Comparison of ENCODE assay signal across 8 cellular contexts in the genomic region with DNA sequence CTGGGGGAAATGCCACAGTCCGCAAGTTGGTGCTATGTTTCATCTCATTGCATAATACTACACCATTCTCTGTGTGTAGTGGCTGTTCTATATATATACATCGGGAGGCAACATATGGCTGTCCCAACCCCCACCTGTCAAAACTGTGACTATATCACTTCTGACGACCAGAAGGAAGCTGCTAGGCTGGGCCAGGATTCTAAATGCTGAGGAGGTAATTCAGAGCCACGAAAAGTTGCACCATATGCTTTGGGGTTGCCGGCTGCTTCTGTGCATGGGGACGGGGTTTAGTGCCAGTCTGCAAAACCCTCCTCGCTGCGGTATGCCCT. TPM values are rescaled to one million over a fixed set of nuclear protein-coding genes. Genes with fewer than 3 reads are reported as not detected.
DNase-seq lines count a peak whose midpoint lies in the region; ATAC-seq and TF ChIP-seq lines count a peak whose summit lies in the region.
"Had no signal": no experiment of that assay in that cellular context is flagged by ENCODE, and none has a peak within 500 bp of the region (broad histone marks: within the 10 kb centered on the region; RNA-seq: fewer than 3 reads in every experiment).

No MANE protein-coding gene starts in this region.

- ATAC-seq in psoas muscle: no peak
- ATAC-seq in GM21447 (IDR thresholded peaks at IDR 0.05; ENCODE audit: unreplicated experiment): no peak
- ATAC-seq in HG02798 (IDR thresholded peaks at IDR 0.05; ENCODE audit: poor library complexity, unreplicated experiment): no peak
- ATAC-seq: HCT116 had no signal

- H3K4me1 ChIP-seq in psoas muscle: peaks cover 4% of the 10 kb centered on the region

- peaks cover 0 to 11% (median 2%) of the 10 kb centered on the region in 3 donors for H3K27me3 ChIP-seq in psoas muscle (ENCODE audit: insufficient read depth in 3 of 3, low read length in 2 of 3)

- DNase-seq in GM12864 (ENCODE audit: low read depth) (no peak), NB4 (ENCODE audit: low read depth) (peak; percentile 96), psoas muscle (no peak), NCI-H1092 treated with DMSO at 0.1 percent for 48 hours (lab: John Stamatoyannopoulos, UW) (no peak)
- no peak for DNase-seq in activated naive CD8-positive, alpha-beta T cell treated with anti-CD3 and anti-CD28 coated beads for 36 hours

- no peak overlapping the region for H3K27ac ChIP-seq in psoas muscle

- no peaks in the 10 kb centered on the region for H3K36me3 ChIP-seq in psoas muscle (ENCODE audit: insufficient read depth in 1 of 2, low read depth in 1 of 2)

- H3K4me1 Mint-ChIP-seq in activated naive CD8-positive, alpha-beta T cell treated with anti-CD3 and anti-CD28 coated beads for 36 hours: peaks cover 14% of the 10 kb centered on the region

- H3K9me3 Mint-ChIP-seq in activated naive CD8-positive, alpha-beta T cell treated with anti-CD3 and anti-CD28 coated beads for 36 hours: no peaks in the 10 kb centered on the region

- H3K4me3 Mint-ChIP-seq in activated naive CD8-positive, alpha-beta T cell treated with anti-CD3 and anti-CD28 coated beads for 36 hours: peak overlapping the region; percentile 73

- H3K9me3 ChIP-seq in psoas muscle: no peaks in the 10 kb centered on the region

- H3K27me3 Mint-ChIP-seq in activated naive CD8-positive, alpha-beta T cell treated with anti-CD3 and anti-CD28 coated beads for 36 hours: no peaks in the 10 kb centered on the region

- intact Hi-C loops in psoas muscle (cut with DNase I): no loop called here

- H3K27ac Mint-ChIP-seq in activated naive CD8-positive, alpha-beta T cell treated with anti-CD3 and anti-CD28 coated beads for 36 hours: peak overlapping the region; percentile 27

- TF ChIP-seq POLR2A in NB4 (IDR thresholded peaks at IDR 0.05; ENCODE audit: extremely low read depth, insufficient read length): no peak

- TF ChIP-seq CTCF in GM12864 (IDR thresholded peaks at IDR 0.05; ENCODE audit: low read depth, low read length, missing control alignments) (no peak), NB4 (IDR thresholded peaks at IDR 0.05; ENCODE audit: low read depth, low read length) (no peak), psoas muscle (IDR thresholded peaks at IDR 0.05) (no peak)

- peak overlapping the region; percentile 57 for H3K4me3 ChIP-seq in GM12864 (ENCODE audit: low read depth, low read length)
- peak overlapping the region; percentile 40 for H3K4me3 ChIP-seq in NB4 (ENCODE audit: low read depth, low read length)
- H3K4me3 ChIP-seq in psoas muscle: peak overlapping the region; percentile 63

- WGBS in psoas muscle, 3 donors: 47 to 56% (median 51%) methylated on average over 8 of the region's 8 CpGs

- H3K36me3 Mint-ChIP-seq in activated naive CD8-positive, alpha-beta T cell treated with anti-CD3 and anti-CD28 coated beads for 36 hours: no peaks in the 10 kb centered on the region

RNA-seq across cellular contexts. Expression of a gene that starts 50.5 kb away (rescaled TPM):
- under 1 TPM; 0.33 to 0.38 TPM for total RNA-seq in activated naive CD8-positive, alpha-beta T cell treated with anti-CD3 and anti-CD28 coated beads for 36 hours
- total RNA-seq in psoas muscle: not detected
- under 1 TPM in 2 of 3 donors, not detected in 1; 0.01 TPM for polyA plus RNA-seq in psoas muscle
